ENCODE assay signal across 8 cellular contexts in genomic region chr1:22052115-22053017, GRCh38. TPM values are rescaled to one million over a fixed set of nuclear protein-coding genes. Genes with fewer than 3 reads are reported as not detected.
DNase-seq lines count a peak whose midpoint lies in the region; ATAC-seq and TF ChIP-seq lines count a peak whose summit lies in the region.

Gene CDC42 (plus strand): TSS chr1:22052709. CDS start chr1:22078479, 25,770 bp downstream.

- POLR2A ChIA-PET in naive thymus-derived CD8-positive, alpha-beta T cell (lab: Charles Lee) = interaction anchor here (0.5 to 12.9 kb wide), 15 partner anchors 10 to 1324 kb away, joined by 3 to 381 read pairs (median 5); no protein-coding TSS in a partner anchor

- no peaks in the 10 kb centered on the region for H3K9me3 ChIP-seq in DOHH2 (ENCODE audit: control insufficient read depth, insufficient read depth, low read length)

- peaks cover 15% of the 10 kb centered on the region; the same call in 2 of the 3 replicates for H3K36me3 Mint-ChIP-seq in GM23338 (ENCODE audit: low read depth)
- peaks cover 4 to 30% (median 9%) of the 10 kb centered on the region in 3 donors for H3K36me3 Mint-ChIP-seq in naive thymus-derived CD8-positive, alpha-beta T cell
- peaks cover 16 to 32% of the 10 kb centered on the region in 2 donors for H3K36me3 Mint-ChIP-seq in stimulated activated naive B cell treated with anti-CD40 and anti-IgM and Interleukin-4, amounts not matched to agents 10 μg/mL and 1 μg/mL and 100 μg/mL, for 72 hours

- TF ChIP-seq CTCF in DOHH2 (IDR thresholded peaks at IDR 0.05; ENCODE audit: low read depth, low read length, poor library complexity, severe bottlenecking) (no peak), GM23338 (conservative IDR thresholded peaks at IDR 0.05; ENCODE audit: low read depth in 2 of 2) (no peak), LNCaP clone FGC (IDR thresholded peaks at IDR 0.05; ENCODE audit: control insufficient read depth, extremely low read depth, insufficient read depth) (no peak)

- peak within 1 kb of the TSS; percentile 98 for H3K4me3 Mint-ChIP-seq in GM23338
- peak within 1 kb of the TSS; percentile 92 to 100 (median 96) for H3K4me3 Mint-ChIP-seq in naive thymus-derived CD8-positive, alpha-beta T cell
- H3K4me3 Mint-ChIP-seq in stimulated activated naive B cell treated with anti-CD40 and anti-IgM and Interleukin-4, amounts not matched to agents 10 μg/mL and 1 μg/mL and 100 μg/mL, for 72 hours = peak within 1 kb of the TSS; percentile 89 to 96

- no peaks in the 10 kb centered on the region for H3K9me3 Mint-ChIP-seq in GM23338
- no peaks in the 10 kb centered on the region for H3K9me3 Mint-ChIP-seq in naive thymus-derived CD8-positive, alpha-beta T cell
- no peaks in the 10 kb centered on the region for H3K9me3 Mint-ChIP-seq in stimulated activated naive B cell treated with anti-CD40 and anti-IgM and Interleukin-4, amounts not matched to agents 10 μg/mL and 1 μg/mL and 100 μg/mL, for 72 hours

- peaks cover 9% of the 10 kb centered on the region for H3K27me3 Mint-ChIP-seq in GM23338 (ENCODE audit: insufficient read depth, low read depth, poor library complexity)
- peaks cover 0 to 5% (median 0%) of the 10 kb centered on the region in 5 donors for H3K27me3 Mint-ChIP-seq in naive thymus-derived CD8-positive, alpha-beta T cell
- no peaks in the 10 kb centered on the region for H3K27me3 Mint-ChIP-seq in stimulated activated naive B cell treated with anti-CD40 and anti-IgM and Interleukin-4, amounts not matched to agents 10 μg/mL and 1 μg/mL and 100 μg/mL, for 72 hours

- H3F3A ChIP-seq in DOHH2 (ENCODE audit: control insufficient read depth, insufficient read depth) (no peaks in the 10 kb centered on the region), GM23338 (replicated peaks; ENCODE audit: low read depth) (peaks cover 10% of the 10 kb centered on the region)

- peak within 1 kb of the TSS; percentile 87; the same call in 1 of the 2 replicates for H2AFZ ChIP-seq in GM23338

- no peaks in the 10 kb centered on the region for H3K9me2 ChIP-seq in DOHH2 (replicated peaks; ENCODE audit: control insufficient read depth, low read length)
- H3K9me2 ChIP-seq in GM23338 (ENCODE audit: insufficient read depth) = no peaks in the 10 kb centered on the region

- H3K27ac ChIP-seq in DOHH2 (ENCODE audit: low read depth, low read length) (peak within 1 kb of the TSS; percentile 69), GM23338 (ENCODE audit: low read depth) (peak within 1 kb of the TSS; percentile 98)

- peak; percentile 90 for ATAC-seq in GM23338
- ATAC-seq in naive thymus-derived CD8-positive, alpha-beta T cell = peak; percentile 81 to 92
- peak; percentile 89 to 93 for ATAC-seq in stimulated activated naive B cell treated with anti-CD40 and anti-IgM and Interleukin-4, amounts not matched to agents 10 μg/mL and 1 μg/mL and 100 μg/mL, for 72 hours (replicated peaks)

- DNase-seq in GM23338 (ENCODE audit: low spot score) (peak; percentile 95), LNCaP clone FGC (ENCODE audit: low read depth) (peak; percentile 62), RPMI8226 (peak; percentile 99), fibroblast of gingiva (ENCODE audit: low read depth) (peak; percentile 96)
- peak; percentile 95 for DNase-seq in activated T-helper 1 cell treated with anti-CD3 and anti-CD28 coated beads, Interleukin-2, amount 50 U/mL, for 16 hours (ENCODE audit: low read depth in 1 of 2, low spot score in 1 of 2)
- DNase-seq in naive thymus-derived CD8-positive, alpha-beta T cell = peak; percentile 95 to 99 (median 98)
- DNase-seq in stimulated activated naive B cell treated with anti-CD40 and anti-IgM and Interleukin-4, amounts not matched to agents 10 μg/mL and 1 μg/mL and 100 μg/mL, for 72 hours = peak; percentile 97

- H3K27me3 ChIP-seq in DOHH2 (ENCODE audit: control insufficient read depth, low read length) (no peaks in the 10 kb centered on the region), GM23338 (ENCODE audit: insufficient read depth) (no peaks in the 10 kb centered on the region)

- H3K4me1 ChIP-seq in DOHH2 (ENCODE audit: control insufficient read depth, low read length) (peaks cover 40% of the 10 kb centered on the region), GM23338 (ENCODE audit: insufficient read depth) (peaks cover 20% of the 10 kb centered on the region)

- H3K4me2 ChIP-seq in DOHH2 (ENCODE audit: low read length) = peak within 1 kb of the TSS; percentile 94
- peak within 1 kb of the TSS; percentile 84 for H3K4me2 ChIP-seq in GM23338

- H4K20me1 ChIP-seq in DOHH2 (ENCODE audit: control insufficient read depth, insufficient read depth, low read depth, low read length) (peaks cover 32% of the 10 kb centered on the region), GM23338 (replicated peaks; ENCODE audit: insufficient read depth) (peaks cover 14% of the 10 kb centered on the region)

- peak within 1 kb of the TSS; percentile 84 for H3K4me3 ChIP-seq in DOHH2 (ENCODE audit: low read length)
- peak within 1 kb of the TSS; percentile 74 for H3K4me3 ChIP-seq in GM23338
- H3K4me3 ChIP-seq in LNCaP clone FGC (ENCODE audit: low read depth, low read length) = peak within 1 kb of the TSS; percentile 67

- peak within 1 kb of the TSS; percentile 97 for H3K27ac Mint-ChIP-seq in GM23338
- H3K27ac Mint-ChIP-seq in naive thymus-derived CD8-positive, alpha-beta T cell = peak within 1 kb of the TSS; percentile 96 to 100 (median 99)
- H3K27ac Mint-ChIP-seq in stimulated activated naive B cell treated with anti-CD40 and anti-IgM and Interleukin-4, amounts not matched to agents 10 μg/mL and 1 μg/mL and 100 μg/mL, for 72 hours = peak within 1 kb of the TSS; percentile 98

- peaks cover 34% of the 10 kb centered on the region for H3K36me3 ChIP-seq in DOHH2 (ENCODE audit: control insufficient read depth, low read length)
- no peaks in the 10 kb centered on the region; the same call in 1 of the 2 replicates for H3K36me3 ChIP-seq in GM23338 (ENCODE audit: insufficient read depth)

- H3K4me1 Mint-ChIP-seq in GM23338 = peaks cover 24% of the 10 kb centered on the region
- H3K4me1 Mint-ChIP-seq in naive thymus-derived CD8-positive, alpha-beta T cell = peaks cover 29 to 75% (median 62%) of the 10 kb centered on the region in 4 donors
- H3K4me1 Mint-ChIP-seq in stimulated activated naive B cell treated with anti-CD40 and anti-IgM and Interleukin-4, amounts not matched to agents 10 μg/mL and 1 μg/mL and 100 μg/mL, for 72 hours = peaks cover 27 to 65% of the 10 kb centered on the region in 2 donors

- peaks cover 48% of the 10 kb centered on the region for H3K79me2 ChIP-seq in DOHH2 (ENCODE audit: control insufficient read depth, low read length)
- peaks cover 41% of the 10 kb centered on the region for H3K79me2 ChIP-seq in GM23338 (replicated peaks; ENCODE audit: insufficient read depth)

TF ChIP-seq in GM23338, 12 proteins besides CTCF, POLR2A, EP300 and RAD21 (continues in another document):
- TF ChIP-seq STAT1 (IDR thresholded peaks at IDR 0.05; ENCODE audit: unreplicated experiment) (no peak), JUNB (IDR thresholded peaks at IDR 0.05; ENCODE audit: unreplicated experiment) (no peak)

RNA-seq across cellular contexts. Expression of gene CDC42, which starts in this region (rescaled TPM):
- 168 and 184 TPM in 2 replicates for total RNA-seq in GM23338 (2014; rRNA removed; shearing (Covaris generic))
- polyA plus RNA-seq in GM23338 (2016; fragmentation: Nextera tagmentation; extraction: Ambion mirVana) = 118 and 119 TPM in 2 replicates
- 100 to 1,000 TPM; 229 to 239 TPM for total RNA-seq in naive thymus-derived CD8-positive, alpha-beta T cell
- polyA plus RNA-seq in naive thymus-derived CD8-positive, alpha-beta T cell = 100 to 1,000 TPM; 236 to 472 (median 393) TPM

Comparison
In these comparisons a context has a peak if more than half of its experiments do, and no peak if none do; other contexts are left out.
1. Peak in every context shown above with its lines: DNase-seq, ATAC-seq, H3K4me3 ChIP-seq and H3K27ac ChIP-seq.